ENCODE assay signal across 8 cellular contexts in genomic region chr6:88963139-88964090, GRCh38. TPM values are rescaled to one million over a fixed set of nuclear protein-coding genes. Genes with fewer than 3 reads are reported as not detected.
DNase-seq lines count a peak whose midpoint lies in the region; TF ChIP-seq lines count a peak whose summit lies in the region.

RNGTT (minus strand) TSS chr6:88963618; CDS start chr6:88963409, 209 bp downstream.

- H3K4me2 ChIP-seq in MM.1S (ENCODE audit: low read depth, low read length) (peak within 1 kb of the TSS; percentile 98), neural cell (ENCODE audit: low read length) (peak within 1 kb of the TSS; percentile 62)

- peak within 1 kb of the TSS; percentile 97 for H2AFZ ChIP-seq in MM.1S (ENCODE audit: low read length)
- H2AFZ ChIP-seq in neural cell (ENCODE audit: low read depth, low read length) = peak within 1 kb of the TSS; percentile 95

- in situ Hi-C loops in HAP-1 (cut with MboI; ENCODE audit: low sequenced_read_pairs) = no loop called here

- H3K27me3 ChIP-seq in HAP-1 (ENCODE audit: low read depth) (no peaks in the 10 kb centered on the region), MM.1S (replicated peaks; ENCODE audit: insufficient read depth, low read length) (no peaks in the 10 kb centered on the region), neural cell (ENCODE audit: insufficient read depth, low read depth, low read length) (no peaks in the 10 kb centered on the region), stomach (no peaks in the 10 kb centered on the region)

- WGBS in stomach, 5 donors = 0 to 1% (median 0%) methylated on average over 50 to 74 of the region's 74 CpGs

- H3K27ac ChIP-seq in MM.1S (ENCODE audit: low read length) (peak within 1 kb of the TSS; percentile 44; the same call in 1 of the 2 replicates), neural cell (ENCODE audit: low read length) (peak within 1 kb of the TSS; percentile 87), stomach (peak within 1 kb of the TSS; percentile 76 to 87 (median 85))

- H3K4me3 ChIP-seq in HAP-1 (peak within 1 kb of the TSS; percentile 98), MM.1S (ENCODE audit: low read length) (peak within 1 kb of the TSS; percentile 98), fibroblast of villous mesenchyme (ENCODE audit: low read depth, low read length) (peak within 1 kb of the TSS; percentile 99), neural cell (ENCODE audit: low read length) (peak within 1 kb of the TSS; percentile 88), stomach (peak within 1 kb of the TSS; percentile 63 to 85 (median 80))

- no peak for TF ChIP-seq CTCF in MM.1S (IDR thresholded peaks at IDR 0.05; ENCODE audit: low read length)
- no peak for TF ChIP-seq CTCF in fibroblast of villous mesenchyme (IDR thresholded peaks at IDR 0.05; ENCODE audit: insufficient read depth, low read depth, low read length)
- peak; percentile 46 for TF ChIP-seq CTCF in neural cell (IDR thresholded peaks at IDR 0.05; ENCODE audit: poor library complexity, severe bottlenecking)
- TF ChIP-seq CTCF in stomach (IDR thresholded peaks at IDR 0.05) = no peak

- H3K9me3 ChIP-seq in ES-I3 (ENCODE audit: control insufficient read depth, insufficient read depth, low read length) (no peaks in the 10 kb centered on the region; the same call in 1 of the 2 replicates), HAP-1 (no peaks in the 10 kb centered on the region), MM.1S (replicated peaks; ENCODE audit: insufficient read depth, low read length) (no peaks in the 10 kb centered on the region), neural cell (ENCODE audit: low read length) (no peaks in the 10 kb centered on the region), stomach (peaks cover 0 to 11% (median 4%) of the 10 kb centered on the region in 4 donors)

- H3F3A ChIP-seq in MM.1S (ENCODE audit: insufficient read depth, low read length) (no peaks in the 10 kb centered on the region), neural cell (ENCODE audit: insufficient read depth, low read length, poor library complexity, severe bottlenecking) (no peaks in the 10 kb centered on the region)

- no peak for TF ChIP-seq POLR2A in stomach (IDR thresholded peaks at IDR 0.05)

- peaks cover 50% of the 10 kb centered on the region for H3K79me2 ChIP-seq in MM.1S (ENCODE audit: low read length)
- H3K79me2 ChIP-seq in neural cell (replicated peaks; ENCODE audit: insufficient read depth, low read length) = peaks cover 25% of the 10 kb centered on the region

- no peaks in the 10 kb centered on the region for H3K36me3 ChIP-seq in ES-I3 (ENCODE audit: insufficient read depth, low read length)
- H3K36me3 ChIP-seq in HAP-1 (replicated peaks) = peaks cover 13% of the 10 kb centered on the region; the same call in 1 of the 2 replicates
- no peaks in the 10 kb centered on the region for H3K36me3 ChIP-seq in MM.1S (replicated peaks; ENCODE audit: insufficient read depth, low read length)
- no peaks in the 10 kb centered on the region for H3K36me3 ChIP-seq in neural cell (ENCODE audit: insufficient read depth, low read length)
- H3K36me3 ChIP-seq in stomach = no peaks in the 10 kb centered on the region

- TF ChIP-seq EP300 in neural cell (conservative IDR thresholded peaks at IDR 0.05; ENCODE audit: poor library complexity, severe bottlenecking) (peak; percentile 17), stomach (IDR thresholded peaks at IDR 0.05) (peak; percentile 8)

- peak within 1 kb of the TSS; percentile 73 for H3K9ac ChIP-seq in ES-I3 (ENCODE audit: low read depth, low read length)
- H3K9ac ChIP-seq in MM.1S (ENCODE audit: low read length) = peak within 1 kb of the TSS; percentile 90
- peak within 1 kb of the TSS; percentile 93 for H3K9ac ChIP-seq in neural cell (ENCODE audit: low read length)

- H3K4me1 ChIP-seq in ES-I3 (ENCODE audit: insufficient read depth, low read length) (0 out of 2 replicates have a peak, but pooled peaks cover 3% of the 10 kb centered on the region), HAP-1 (peaks cover 31% of the 10 kb centered on the region), MM.1S (ENCODE audit: low read length) (0 out of 2 replicates have a peak, but pooled peaks cover 5% of the 10 kb centered on the region), stomach (peaks cover 14 to 40% (median 22%) of the 10 kb centered on the region in 4 donors)

- intact Hi-C loops in stomach (cut with DNase I; ENCODE audit: low total_unique reads) = no loop called here

- peak; percentile 30 for TF ChIP-seq RAD21 in neural cell (conservative IDR thresholded peaks at IDR 0.05)

- H4K20me1 ChIP-seq in MM.1S (ENCODE audit: insufficient read depth, low read length) = no peaks in the 10 kb centered on the region
- no peaks in the 10 kb centered on the region for H4K20me1 ChIP-seq in neural cell (ENCODE audit: insufficient read depth)

- peak; percentile 98 to 100 for DNase-seq in HAP-1 (ENCODE audit: low spot score in 2 of 2)
- DNase-seq in MM.1S = peak; percentile 97
- peak; percentile 87 for DNase-seq in SIG-M5 (lab: John Stamatoyannopoulos, UW)
- DNase-seq in activated gamma-delta T cell (lab: John Stamatoyannopoulos, UW) = peak; percentile 91
- peak; percentile 97 for DNase-seq in fibroblast of villous mesenchyme (ENCODE audit: low read depth)
- DNase-seq in stomach = peak; percentile 99

- no peaks in the 10 kb centered on the region for H3K9me2 ChIP-seq in MM.1S (replicated peaks; ENCODE audit: insufficient read depth, low read length)
- no peaks in the 10 kb centered on the region for H3K9me2 ChIP-seq in neural cell (ENCODE audit: insufficient read depth, low read length)

TF ChIP-seq in neural cell, 6 proteins besides CTCF, POLR2A, EP300 and RAD21:
- peak; percentile 80 for TF ChIP-seq TAF1 (IDR thresholded peaks at IDR 0.05; ENCODE audit: low read depth)
- TF ChIP-seq MXI1 (conservative IDR thresholded peaks at IDR 0.05; ENCODE audit: poor library complexity, severe bottlenecking) = peak; percentile 71
- TF ChIP-seq SMC3 (conservative IDR thresholded peaks at IDR 0.05; ENCODE audit: poor library complexity) = no peak
- TF ChIP-seq POLR2AphosphoS5 (IDR thresholded peaks at IDR 0.05) = peak; percentile 91
- TF ChIP-seq REST (IDR thresholded peaks at IDR 0.05; ENCODE audit: borderline replicate concordance) = peak; percentile 67
- no peak for TF ChIP-seq EZH2 (IDR thresholded peaks at IDR 0.05; ENCODE audit: borderline replicate concordance, insufficient read depth, low read length, poor library complexity, severe bottlenecking)

RNA-seq across cellular contexts. Expression of gene RNGTT, which starts in this region (rescaled TPM):
- 22.9 and 38.0 TPM in 2 replicates for total RNA-seq in fibroblast of villous mesenchyme
- polyA plus RNA-seq in neural cell = 25.7 and 28.3 TPM in 2 replicates
- polyA minus RNA-seq in neural cell = 94.0 and 107 TPM in 2 replicates
- 10 to 100 TPM in 3 of 5 donors, 1 to 10 TPM in 2; 1.8 to 31.6 (median 12.1) TPM for total RNA-seq in stomach
- polyA plus RNA-seq in stomach = 1 to 10 TPM; 2.7 to 3.7 (median 3.4) TPM

Comparison
In these comparisons a context has a peak if more than half of its experiments do, and no peak if none do; other contexts are left out.
1. Peak in every context shown above with its lines: DNase-seq, H3K4me3 ChIP-seq and H3K27ac ChIP-seq.